8 cellular contexts compared by ENCODE assay signal in genomic region chr3:71064976-71065763, GRCh38.
DNase-seq lines count a peak whose midpoint lies in the region; ATAC-seq and TF ChIP-seq lines count a peak whose summit lies in the region.

No MANE protein-coding gene starts in this region.

- peaks cover 47% of the 10 kb centered on the region for H3K27me3 Mint-ChIP-seq in neural crest cell (ENCODE audit: low read depth)

- peaks cover 65% of the 10 kb centered on the region for H4K20me1 ChIP-seq in OCI-LY7 (ENCODE audit: insufficient read depth, low read length)

- CTCF ChIA-PET in OCI-LY7 (lab: Charles Lee; ENCODE audit: unreplicated experiment), result no interaction called here

- no peaks in the 10 kb centered on the region for H3K36me3 Mint-ChIP-seq in neural crest cell (ENCODE audit: low read depth)

- H2AFZ ChIP-seq in OCI-LY7 (ENCODE audit: low read length), result no peak overlapping the region

- DNase-seq in Caki2 (ENCODE audit: low read depth) (peak; percentile 57), OCI-LY7 (ENCODE audit: low spot score) (peak; percentile 55), fibroblast of villous mesenchyme (ENCODE audit: low read depth) (peak; percentile 49), neural crest cell (ENCODE audit: low read depth, low spot score) (peak; percentile 52), tibial artery (peak; percentile 50 to 83), inferior parietal cortex (ENCODE audit: extremely low spot score) (no peak)
- peak; percentile 54 for DNase-seq in activated effector memory CD4-positive, alpha-beta T cell treated with Interleukin-2 at 50 U/mL for 16 hours

- peak overlapping the region; percentile 71 for H3K4me3 ChIP-seq in OCI-LY7 (ENCODE audit: low read depth, low read length, poor library complexity, severe bottlenecking)
- H3K4me3 ChIP-seq in fibroblast of villous mesenchyme (ENCODE audit: low read depth, low read length), result peak overlapping the region; percentile 67
- peak overlapping the region; percentile 75 to 77 for H3K4me3 ChIP-seq in tibial artery

- H3K36me3 ChIP-seq in OCI-LY7 (ENCODE audit: insufficient read depth, low read length) (no peaks in the 10 kb centered on the region), tibial artery (no peaks in the 10 kb centered on the region)

- peak; percentile 27 for ATAC-seq in HG02588 (IDR thresholded peaks at IDR 0.05; ENCODE audit: unreplicated experiment)

- H3K27me3 ChIP-seq in tibial artery, result no peaks in the 10 kb centered on the region

- peaks cover 77% of the 10 kb centered on the region; the same call in 1 of the 2 replicates for H3K79me2 ChIP-seq in OCI-LY7 (ENCODE audit: insufficient read depth, low read depth, low read length)

- H3K9me3 ChIP-seq in OCI-LY7 (ENCODE audit: low read length) (no peaks in the 10 kb centered on the region), tibial artery (no peaks in the 10 kb centered on the region)

- H3K4me3 Mint-ChIP-seq in neural crest cell, result peak overlapping the region; percentile 92

- H3K9me3 Mint-ChIP-seq in neural crest cell, result no peaks in the 10 kb centered on the region

- H3K4me1 Mint-ChIP-seq in neural crest cell, result peaks cover 29% of the 10 kb centered on the region

- in situ Hi-C loops in Caki2 (cut with HindIII; ENCODE audit: low pct_unique_long_range_greater_than_20kb, low sequenced_read_pairs), result no loop called here

- POLR2A ChIA-PET in OCI-LY7 (lab: Charles Lee), result interaction anchor here (1.0 kb wide), 1 partner anchor 11 kb away, joined by 3 read pairs; no protein-coding TSS in a partner anchor

- intact Hi-C loops in OCI-LY7 (cut with micrococcal nuclease; ENCODE audit: unreplicated experiment) (loop anchor here (2.0 to 5.0 kb wide), 9 partner anchors 32 to 587 kb away; no protein-coding TSS in a partner anchor), tibial artery (cut with DNase I; ENCODE audit: low total_unique reads) (loop anchor here (5.0 to 10.0 kb wide), 3 partner anchors 67 to 517 kb away; partner anchors contain the start of gene FOXP1)

- H3K4me2 ChIP-seq in OCI-LY7 (ENCODE audit: low read length), result peak overlapping the region; percentile 90

- H3K27ac Mint-ChIP-seq in neural crest cell (ENCODE audit: unreplicated experiment), result no peak overlapping the region

- H3K4me1 ChIP-seq in OCI-LY7 (ENCODE audit: insufficient read depth, low read length, poor library complexity, severe bottlenecking) (peaks cover 69% of the 10 kb centered on the region), tibial artery (peaks cover 0 to 65% (median 41%) of the 10 kb centered on the region in 4 donors)

- no peaks in the 10 kb centered on the region for H3K9me2 ChIP-seq in OCI-LY7 (ENCODE audit: insufficient read depth, low read length)

- no TSS peak for BruUV-seq in OCI-LY7 (replicated peaks; lab: Mats Ljungman, UMichigan)

- H3K27ac ChIP-seq in OCI-LY7 (ENCODE audit: low read depth, low read length, poor library complexity, severe bottlenecking) (peak overlapping the region; percentile 65), tibial artery (peak overlapping the region; percentile 94 to 99)

- TF ChIP-seq CTCF in OCI-LY7 (conservative IDR thresholded peaks at IDR 0.05; ENCODE audit: low read length), result no peak
- no peak for TF ChIP-seq CTCF in fibroblast of villous mesenchyme (IDR thresholded peaks at IDR 0.05; ENCODE audit: insufficient read depth, low read depth, low read length)
- TF ChIP-seq CTCF in neural crest cell (conservative IDR thresholded peaks at IDR 0.05), result no peak
- no peak for TF ChIP-seq CTCF in tibial artery (IDR thresholded peaks at IDR 0.05)
